In the genomic region with DNA sequence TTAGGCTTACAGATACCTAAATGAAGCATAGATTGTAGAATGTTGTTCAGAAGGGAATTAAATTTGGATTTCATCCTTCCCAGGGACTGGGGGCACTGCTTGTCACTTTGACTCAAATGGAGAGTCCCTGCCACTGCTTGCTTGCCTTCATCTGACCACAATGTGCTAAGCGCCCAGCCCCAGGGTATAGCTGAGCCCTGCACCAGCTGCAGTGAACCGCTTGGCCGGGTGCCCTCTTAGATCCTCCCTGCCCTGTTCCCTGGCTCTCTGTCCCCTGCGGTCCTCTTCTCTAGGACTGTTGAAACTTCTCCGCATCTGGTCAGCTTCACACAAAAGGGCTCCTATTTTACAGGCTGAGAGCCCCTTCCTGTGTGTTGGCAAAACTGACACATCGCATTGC, we compare ENCODE assay signal across 7 cellular contexts.
DNase-seq lines count a peak whose midpoint lies in the region; ATAC-seq and TF ChIP-seq lines count a peak whose summit lies in the region.
"Not testable (repeated sequence)": the region's sequence is repeated elsewhere in the genome, so short reads cannot be mapped to it uniquely, and the experiment has no call there.

No MANE protein-coding gene starts in this region.

- peak overlapping the region; percentile 37 for H4K91ac ChIP-seq in trophoblast cell (ENCODE audit: low read depth, low read length)

- H3K27ac Mint-ChIP-seq in activated CD8-positive, alpha-beta T cell treated with anti-CD3 and anti-CD28 coated beads for 36 hours; activated naive CD4-positive, alpha-beta T cell treated with anti-CD3 and anti-CD28 coated beads, Interleukin-2, amount 50 U/mL, for 72 hours: not testable (repeated sequence)

- WGBS in trophoblast cell (ENCODE audit: extremely low coverage, insufficient coverage, insufficient read length), result no CpG with 5 or more reads among the region's 6 CpGs

- H3K9me3 Mint-ChIP-seq in activated CD8-positive, alpha-beta T cell treated with anti-CD3 and anti-CD28 coated beads for 36 hours; activated naive CD4-positive, alpha-beta T cell treated with anti-CD3 and anti-CD28 coated beads, Interleukin-2, amount 50 U/mL, for 72 hours: not testable (repeated sequence)

- H2BK5ac ChIP-seq in trophoblast cell (ENCODE audit: low read depth, low read length, poor library complexity), result not testable (repeated sequence)

- peaks cover 16% of the 10 kb centered on the region for H3K79me1 ChIP-seq in trophoblast cell (ENCODE audit: low read length)

- not testable (repeated sequence) for H3K4me2 ChIP-seq in trophoblast cell (ENCODE audit: low read length)

- peak; percentile 16 for DNase-seq in RPMI7951 (ENCODE audit: low read depth)
- DNase-seq in activated CD8-positive, alpha-beta T cell treated with anti-CD3 and anti-CD28 coated beads for 36 hours, result peak; percentile 17
- DNase-seq in activated naive CD4-positive, alpha-beta T cell treated with anti-CD3 and anti-CD28 coated beads, Interleukin-2, amount 50 U/mL, for 72 hours (ENCODE audit: low spot score in 2 of 2); left lobe of liver (ENCODE audit: low spot score); trophoblast cell; stimulated activated naive CD8-positive, alpha-beta T cell treated with anti-CD3 and anti-CD28 coated beads, Interleukin-15, Interleukin-2, amounts not matched to agents 100 U/mL and 50 U/mL, for 24 hours: not testable (repeated sequence)
- DNase-seq in head of caudate nucleus, result peak in 26 of 42 donors; percentile 5 to 53 (median 20)

- peak overlapping the region; percentile 36 for H2BK12ac ChIP-seq in trophoblast cell (ENCODE audit: low read length)

- CTCF ChIA-PET in activated CD8-positive, alpha-beta T cell treated with anti-CD3 and anti-CD28 coated beads for 36 hours (lab: Charles Lee), result not testable (repeated sequence)

- H3K18ac ChIP-seq in trophoblast cell (ENCODE audit: low read length), result not testable (repeated sequence)

- H2AFZ ChIP-seq in trophoblast cell (ENCODE audit: insufficient read depth, low read length, poor library complexity), result not testable (repeated sequence)

- not testable (repeated sequence) for H2AK5ac ChIP-seq in trophoblast cell (ENCODE audit: low read length)

- not testable (repeated sequence) for H3K27me3 ChIP-seq in trophoblast cell (ENCODE audit: insufficient read depth, low read length)

- intact Hi-C loops in activated CD8-positive, alpha-beta T cell treated with anti-CD3 and anti-CD28 coated beads for 36 hours (cut with micrococcal nuclease); head of caudate nucleus (cut with DNase I): not testable (repeated sequence)

- not testable (repeated sequence) for H3K4me3 Mint-ChIP-seq in activated CD8-positive, alpha-beta T cell treated with anti-CD3 and anti-CD28 coated beads for 36 hours

- H3K4me1 Mint-ChIP-seq in activated CD8-positive, alpha-beta T cell treated with anti-CD3 and anti-CD28 coated beads for 36 hours (ENCODE audit: low read depth), result not testable (repeated sequence)

- H3K36me3 ChIP-seq in trophoblast cell (ENCODE audit: control insufficient read depth in 1 of 2, insufficient read depth in 2 of 2, low read length in 2 of 2), result not testable (repeated sequence)

- H3K79me2 ChIP-seq in trophoblast cell (ENCODE audit: control insufficient read depth, insufficient read depth, low read length, poor library complexity), result not testable (repeated sequence)

- H3K9me3 ChIP-seq in trophoblast cell (ENCODE audit: insufficient read depth, low read depth, low read length), result not testable (repeated sequence)

- peak; percentile 52 for ATAC-seq in activated CD8-positive, alpha-beta T cell treated with anti-CD3 and anti-CD28 coated beads for 36 hours
- ATAC-seq in activated naive CD4-positive, alpha-beta T cell treated with anti-CD3 and anti-CD28 coated beads, Interleukin-2, amount 50 U/mL, for 72 hours, result peak; percentile 34 to 54
- peak; percentile 80 for ATAC-seq in left lobe of liver
- peak; percentile 55 for ATAC-seq in stimulated activated naive CD8-positive, alpha-beta T cell treated with anti-CD3 and anti-CD28 coated beads, Interleukin-15, Interleukin-2, amounts not matched to agents 100 U/mL and 50 U/mL, for 24 hours

- not testable (repeated sequence) for H3K9ac ChIP-seq in trophoblast cell (ENCODE audit: low read length)

- not testable (repeated sequence) for H4K12ac ChIP-seq in trophoblast cell (ENCODE audit: low read depth, low read length)

- not testable (repeated sequence) for H3K27ac ChIP-seq in trophoblast cell (ENCODE audit: low read depth, low read length)

- H3K36me3 Mint-ChIP-seq in activated CD8-positive, alpha-beta T cell treated with anti-CD3 and anti-CD28 coated beads for 36 hours (ENCODE audit: low read depth); activated naive CD4-positive, alpha-beta T cell treated with anti-CD3 and anti-CD28 coated beads, Interleukin-2, amount 50 U/mL, for 72 hours: not testable (repeated sequence)

- not testable (repeated sequence) for H4K8ac ChIP-seq in trophoblast cell (ENCODE audit: low read depth, low read length)

- H3K4ac ChIP-seq in trophoblast cell (ENCODE audit: low read depth, low read length), result not testable (repeated sequence)

- not testable (repeated sequence) for H3K27me3 Mint-ChIP-seq in activated CD8-positive, alpha-beta T cell treated with anti-CD3 and anti-CD28 coated beads for 36 hours

- H3K4me3 ChIP-seq in trophoblast cell (ENCODE audit: low read depth, low read length), result not testable (repeated sequence)

- not testable (repeated sequence) for H3K14ac ChIP-seq in trophoblast cell (ENCODE audit: low read length)

- H3K23ac ChIP-seq in trophoblast cell (ENCODE audit: low read length), result not testable (repeated sequence)

- POLR2A ChIA-PET in activated CD8-positive, alpha-beta T cell treated with anti-CD3 and anti-CD28 coated beads for 36 hours (lab: Charles Lee), result not testable (repeated sequence)

- not testable (repeated sequence) for TF ChIP-seq CTCF in activated CD8-positive, alpha-beta T cell treated with anti-CD3 and anti-CD28 coated beads for 36 hours (IDR thresholded peaks at IDR 0.05)

- not testable (repeated sequence) for H3K4me1 ChIP-seq in trophoblast cell (ENCODE audit: control insufficient read depth in 1 of 2, insufficient read depth in 2 of 2, low read length in 2 of 2)

- peak overlapping the region; percentile 51 for H2BK120ac ChIP-seq in trophoblast cell (ENCODE audit: insufficient read depth, low read length, poor library complexity)
